Comparison of ENCODE assay signal across 11 cellular contexts in genomic region chr19:13097331-13098258, GRCh38. TPM values are rescaled to one million over a fixed set of nuclear protein-coding genes. Genes with fewer than 3 reads are reported as not detected.
DNase-seq lines count a peak whose midpoint lies in the region; ATAC-seq and TF ChIP-seq lines count a peak whose summit lies in the region.
"Had no signal": no experiment of that assay in that cellular context is flagged by ENCODE, and none has a peak within 500 bp of the region (broad histone marks: within the 10 kb centered on the region; RNA-seq: fewer than 3 reads in every experiment).

No MANE protein-coding gene starts in this region.

- H3K9ac ChIP-seq in mucosa of rectum (ENCODE audit: low read depth in 1 of 2, low read length in 2 of 2), result no peak overlapping the region

- H3K36me3 Mint-ChIP-seq in MCF 10A (ENCODE audit: insufficient read depth, unreplicated experiment), result no peaks in the 10 kb centered on the region

- no peaks in the 10 kb centered on the region for H3K9me3 Mint-ChIP-seq in MCF 10A (ENCODE audit: unreplicated experiment)
- H3K9me3 Mint-ChIP-seq: HFFc6 had no signal

- BruUV-seq in MCF 10A (replicated peaks; lab: Mats Ljungman, UMichigan), result TSS peak; percentile 58

- no peak overlapping the region for H3K4me3 ChIP-seq in mucosa of rectum (ENCODE audit: low read length in 2 of 2)
- H3K4me3 ChIP-seq: lung had no signal

- H3K27me3 Mint-ChIP-seq in MCF 10A (ENCODE audit: insufficient read depth, unreplicated experiment), result no peaks in the 10 kb centered on the region

- TF ChIP-seq CTCF in MCF 10A (IDR thresholded peaks at IDR 0.05; ENCODE audit: unreplicated experiment), result no peak

- CTCF ChIA-PET in MCF 10A (lab: Yijun Ruan, JAX), result no interaction called here

- POLR2A ChIA-PET in MCF 10A (lab: Yijun Ruan, JAX), result no interaction called here

- peak overlapping the region; percentile 56 to 64 for H3K27ac ChIP-seq in mucosa of rectum (ENCODE audit: low read depth in 2 of 2, low read length in 2 of 2)

- H3K36me3 ChIP-seq in mucosa of rectum (ENCODE audit: control insufficient read depth in 2 of 2, insufficient read depth in 2 of 2, low read length in 2 of 2), result no peaks in the 10 kb centered on the region

- H3K9me3 ChIP-seq in mucosa of rectum (ENCODE audit: control insufficient read depth in 2 of 2, low read length in 2 of 2), result no peaks in the 10 kb centered on the region

- peaks cover 14 to 23% of the 10 kb centered on the region in 2 donors for H3K4me1 ChIP-seq in mucosa of rectum (ENCODE audit: control insufficient read depth in 2 of 2, insufficient read depth in 2 of 2, low read length in 2 of 2)

- ATAC-seq in GM18858 (IDR thresholded peaks at IDR 0.05; ENCODE audit: unreplicated experiment), result no peak
- ATAC-seq in GM18861 (IDR thresholded peaks at IDR 0.05; ENCODE audit: unreplicated experiment), result no peak

- intact Hi-C loops in MCF 10A (cut with micrococcal nuclease), result no loop called here

- DNase-seq in stimulated activated CD4-positive, alpha-beta T cell treated with anti-CD3 and anti-CD28 coated beads, Interleukin-15, amount 100 ng/mL, for 24 hours, result peak; percentile 51
- no peak for DNase-seq in stimulated activated CD4-positive, alpha-beta T cell treated with anti-CD3 and anti-CD28 coated beads, Interleukin-2, amount 100 ng/mL, for 48 hours
- DNase-seq in MCF 10A (ENCODE audit: unreplicated experiment), result no peak
- DNase-seq in DMS153 (lab: John Stamatoyannopoulos, UW), result no peak
- no peak for DNase-seq in NCI-H526 treated with DMSO at 0.1 percent for 48 hours (lab: John Stamatoyannopoulos, UW)
- DNase-seq: DND-41, HFFc6 had no signal

- no peak overlapping the region for H3K27ac Mint-ChIP-seq in MCF 10A (ENCODE audit: low read depth, unreplicated experiment)

- no peak overlapping the region for H3K4me3 Mint-ChIP-seq in MCF 10A (ENCODE audit: unreplicated experiment)

- peaks cover 5% of the 10 kb centered on the region for H3K4me1 Mint-ChIP-seq in MCF 10A (ENCODE audit: insufficient read depth, unreplicated experiment)

- H3K27me3 ChIP-seq in mucosa of rectum (ENCODE audit: control insufficient read depth in 2 of 2, insufficient read depth in 2 of 2, low read length in 2 of 2), result no peaks in the 10 kb centered on the region

RNA-seq across cellular contexts. Expression of gene LYL1, which starts 5.1 kb away (rescaled TPM):
- total RNA-seq in MCF 10A (2022), result not detected in 2 replicates

RNA-seq across cellular contexts. Expression of gene TRMT1, which starts 18.9 kb away (rescaled TPM):
- 47.5 and 63.2 TPM in 2 replicates for total RNA-seq in MCF 10A (2022)

RNA-seq across cellular contexts. Expression of gene NACC1, which starts 20.5 kb away (rescaled TPM):
- total RNA-seq in MCF 10A (2022), result 55.9 and 67.3 TPM in 2 replicates

RNA-seq across cellular contexts. Expression of gene STX10, which starts 52.6 kb away (rescaled TPM):
- total RNA-seq in MCF 10A (2022), result 35.2 and 37.9 TPM in 2 replicates

RNA-seq across cellular contexts. Expression of gene IER2, which starts 52.6 kb away (rescaled TPM):
- 63.0 and 92.3 TPM in 2 replicates for total RNA-seq in MCF 10A (2022)
